Comparison of ENCODE assay signal across 1 cellular context in the genomic region with DNA sequence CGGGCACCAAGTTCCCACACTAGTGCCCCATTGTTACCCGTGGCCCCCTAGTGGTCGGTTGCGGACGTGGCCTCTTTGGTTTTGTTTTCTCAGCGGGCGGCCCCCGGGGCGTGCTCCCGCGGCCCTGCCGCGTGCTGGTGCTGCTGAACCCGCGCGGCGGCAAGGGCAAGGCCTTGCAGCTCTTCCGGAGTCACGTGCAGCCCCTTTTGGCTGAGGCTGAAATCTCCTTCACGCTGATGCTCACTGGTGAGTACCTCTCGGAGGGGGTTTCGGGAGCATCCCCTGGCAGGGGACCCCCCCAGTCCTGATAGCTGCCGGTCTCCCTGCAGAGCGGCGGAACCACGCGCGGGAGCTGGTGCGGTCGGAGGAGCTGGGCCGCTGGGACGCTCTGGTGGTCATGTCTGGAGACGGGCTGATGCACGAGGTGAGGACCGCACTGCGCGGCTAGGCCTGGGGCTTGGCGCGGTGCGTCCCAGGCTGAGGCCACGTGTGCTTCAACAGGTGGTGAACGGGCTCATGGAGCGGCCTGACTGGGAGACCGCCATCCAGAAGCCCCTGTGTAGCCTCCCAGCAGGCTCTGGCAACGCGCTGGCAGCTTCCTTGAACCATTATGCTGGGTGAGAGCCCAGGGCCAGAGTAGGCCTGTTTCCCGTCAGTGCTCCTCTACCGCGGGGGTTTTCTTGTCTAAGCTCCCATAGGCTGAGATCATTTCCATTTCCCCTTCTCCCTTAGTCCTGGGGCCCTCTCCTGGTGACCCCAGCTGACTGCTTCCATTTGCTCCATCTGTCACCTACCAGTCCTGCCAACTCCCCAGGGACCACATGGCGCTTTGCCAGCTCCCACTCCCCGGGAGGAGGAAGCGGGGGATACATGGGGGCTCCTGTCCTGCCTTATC.
TF ChIP-seq lines count a peak whose summit lies in the region.

No MANE protein-coding gene starts in this region.

TF ChIP-seq in HepG2, 621 proteins besides CTCF, POLR2A, EP300 and RAD21 (continued from another document and continues in another):
- TF ChIP-seq ZNF546 (CRISPR knock-in tag; conservative IDR thresholded peaks at IDR 0.05) (peak; percentile 97; the same call in 1 of the 2 replicates), ZNF446 (CRISPR knock-in tag; IDR thresholded peaks at IDR 0.05) (peak; percentile 96), CHD2 (IDR thresholded peaks at IDR 0.05; ENCODE audit: low read depth, low read length) (no peak), ZNF549 (CRISPR knock-in tag; IDR thresholded peaks at IDR 0.05) (peak; percentile 89; the same call in 1 of the 2 replicates), DPF2 (CRISPR knock-in tag; IDR thresholded peaks at IDR 0.05; ENCODE audit: borderline replicate concordance, low read depth) (no peak), ZNF552 (CRISPR knock-in tag; IDR thresholded peaks at IDR 0.05; ENCODE audit: borderline replicate concordance) (peak; percentile 97), ZNF607 (CRISPR knock-in tag; IDR thresholded peaks at IDR 0.05; ENCODE audit: borderline replicate concordance) (peak; percentile 100), HMG20B (CRISPR knock-in tag; conservative IDR thresholded peaks at IDR 0.05) (peak; percentile 58; the same call in 1 of the 2 replicates), SPEN (CRISPR knock-in tag; IDR thresholded peaks at IDR 0.05; ENCODE audit: low read depth) (peak; percentile 82), PPARG (CRISPR knock-in tag; conservative IDR thresholded peaks at IDR 0.05) (peak; percentile 79), NR2C2 (CRISPR knock-in tag; IDR thresholded peaks at IDR 0.05; ENCODE audit: borderline replicate concordance) (peak; percentile 79), ZNF790 (CRISPR knock-in tag; IDR thresholded peaks at IDR 0.05; ENCODE audit: borderline replicate concordance) (peak; percentile 99; the same call in 1 of the 2 replicates), SOX6 (IDR thresholded peaks at IDR 0.05) (no peak), SOX6 (CRISPR knock-in tag; IDR thresholded peaks at IDR 0.05) (peak; percentile 79), PHF5A (CRISPR knock-in tag; IDR thresholded peaks at IDR 0.05; ENCODE audit: low read depth, unreplicated experiment) (peak; percentile 34), CREB1 (IDR thresholded peaks at IDR 0.05) (no peak), CREB1 (CRISPR knock-in tag; IDR thresholded peaks at IDR 0.05) (no peak), HMG20A (CRISPR knock-in tag; IDR thresholded peaks at IDR 0.05; ENCODE audit: borderline replicate concordance) (peak; percentile 20; the same call in 1 of the 2 replicates), ZNF7 (CRISPR knock-in tag; IDR thresholded peaks at IDR 0.05) (peak; percentile 14; the same call in 1 of the 2 replicates), ZSCAN30 (CRISPR knock-in tag; IDR thresholded peaks at IDR 0.05) (peak; percentile 94; the same call in 1 of the 2 replicates), NR3C1 (CRISPR knock-in tag; IDR thresholded peaks at IDR 0.05) (no peak), ADNP (CRISPR knock-in tag; IDR thresholded peaks at IDR 0.05) (peak; percentile 67), SETDB1 (CRISPR knock-in tag; IDR thresholded peaks at IDR 0.05; ENCODE audit: borderline replicate concordance) (peak; percentile 90; the same call in 1 of the 2 replicates), ZNF33B (CRISPR knock-in tag; IDR thresholded peaks at IDR 0.05) (peak; percentile 100), RAD51 (IDR thresholded peaks at IDR 0.05; ENCODE audit: borderline replicate concordance) (no peak), HNRNPUL1 (IDR thresholded peaks at IDR 0.05; ENCODE audit: low read depth, low read length) (no peak), PRPF4 (IDR thresholded peaks at IDR 0.05; ENCODE audit: low read depth, low read length, poor library complexity, severe bottlenecking) (no peak), SOX5 (CRISPR knock-in tag; IDR thresholded peaks at IDR 0.05; ENCODE audit: borderline replicate concordance) (peak; percentile 86), TCF7 (IDR thresholded peaks at IDR 0.05; ENCODE audit: low read depth) (no peak), ARNT2 (CRISPR knock-in tag; IDR thresholded peaks at IDR 0.05; ENCODE audit: low read depth) (peak; percentile 99), SIN3A (IDR thresholded peaks at IDR 0.05; ENCODE audit: borderline replicate concordance, low read depth, low read length) (peak; percentile 68; the same call in 1 of the 2 replicates), CCDC6 (CRISPR knock-in tag; IDR thresholded peaks at IDR 0.05) (peak; percentile 99), CAMTA2 (CRISPR knock-in tag; IDR thresholded peaks at IDR 0.05; ENCODE audit: borderline replicate concordance) (no peak), KLF6 (CRISPR knock-in tag; IDR thresholded peaks at IDR 0.05) (peak; percentile 99), ZNF24 (IDR thresholded peaks at IDR 0.05) (peak; percentile 29; the same call in 1 of the 2 replicates), ZNF224 (CRISPR knock-in tag; IDR thresholded peaks at IDR 0.05) (peak; percentile 99), NONO (IDR thresholded peaks at IDR 0.05) (no peak), NONO (CRISPR knock-in tag; conservative IDR thresholded peaks at IDR 0.05) (peak; percentile 72)
- TF ChIP-seq, protein P1, sequence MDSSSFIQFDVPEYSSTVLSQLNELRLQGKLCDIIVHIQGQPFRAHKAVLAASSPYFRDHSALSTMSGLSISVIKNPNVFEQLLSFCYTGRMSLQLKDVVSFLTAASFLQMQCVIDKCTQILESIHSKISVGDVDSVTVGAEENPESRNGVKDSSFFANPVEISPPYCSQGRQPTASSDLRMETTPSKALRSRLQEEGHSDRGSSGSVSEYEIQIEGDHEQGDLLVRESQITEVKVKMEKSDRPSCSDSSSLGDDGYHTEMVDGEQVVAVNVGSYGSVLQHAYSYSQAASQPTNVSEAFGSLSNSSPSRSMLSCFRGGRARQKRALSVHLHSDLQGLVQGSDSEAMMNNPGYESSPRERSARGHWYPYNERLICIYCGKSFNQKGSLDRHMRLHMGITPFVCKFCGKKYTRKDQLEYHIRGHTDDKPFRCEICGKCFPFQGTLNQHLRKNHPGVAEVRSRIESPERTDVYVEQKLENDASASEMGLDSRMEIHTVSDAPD (CRISPR knock-in tag; IDR thresholded peaks at IDR 0.05), result peak; percentile 90
- TF ChIP-seq, protein P2, sequence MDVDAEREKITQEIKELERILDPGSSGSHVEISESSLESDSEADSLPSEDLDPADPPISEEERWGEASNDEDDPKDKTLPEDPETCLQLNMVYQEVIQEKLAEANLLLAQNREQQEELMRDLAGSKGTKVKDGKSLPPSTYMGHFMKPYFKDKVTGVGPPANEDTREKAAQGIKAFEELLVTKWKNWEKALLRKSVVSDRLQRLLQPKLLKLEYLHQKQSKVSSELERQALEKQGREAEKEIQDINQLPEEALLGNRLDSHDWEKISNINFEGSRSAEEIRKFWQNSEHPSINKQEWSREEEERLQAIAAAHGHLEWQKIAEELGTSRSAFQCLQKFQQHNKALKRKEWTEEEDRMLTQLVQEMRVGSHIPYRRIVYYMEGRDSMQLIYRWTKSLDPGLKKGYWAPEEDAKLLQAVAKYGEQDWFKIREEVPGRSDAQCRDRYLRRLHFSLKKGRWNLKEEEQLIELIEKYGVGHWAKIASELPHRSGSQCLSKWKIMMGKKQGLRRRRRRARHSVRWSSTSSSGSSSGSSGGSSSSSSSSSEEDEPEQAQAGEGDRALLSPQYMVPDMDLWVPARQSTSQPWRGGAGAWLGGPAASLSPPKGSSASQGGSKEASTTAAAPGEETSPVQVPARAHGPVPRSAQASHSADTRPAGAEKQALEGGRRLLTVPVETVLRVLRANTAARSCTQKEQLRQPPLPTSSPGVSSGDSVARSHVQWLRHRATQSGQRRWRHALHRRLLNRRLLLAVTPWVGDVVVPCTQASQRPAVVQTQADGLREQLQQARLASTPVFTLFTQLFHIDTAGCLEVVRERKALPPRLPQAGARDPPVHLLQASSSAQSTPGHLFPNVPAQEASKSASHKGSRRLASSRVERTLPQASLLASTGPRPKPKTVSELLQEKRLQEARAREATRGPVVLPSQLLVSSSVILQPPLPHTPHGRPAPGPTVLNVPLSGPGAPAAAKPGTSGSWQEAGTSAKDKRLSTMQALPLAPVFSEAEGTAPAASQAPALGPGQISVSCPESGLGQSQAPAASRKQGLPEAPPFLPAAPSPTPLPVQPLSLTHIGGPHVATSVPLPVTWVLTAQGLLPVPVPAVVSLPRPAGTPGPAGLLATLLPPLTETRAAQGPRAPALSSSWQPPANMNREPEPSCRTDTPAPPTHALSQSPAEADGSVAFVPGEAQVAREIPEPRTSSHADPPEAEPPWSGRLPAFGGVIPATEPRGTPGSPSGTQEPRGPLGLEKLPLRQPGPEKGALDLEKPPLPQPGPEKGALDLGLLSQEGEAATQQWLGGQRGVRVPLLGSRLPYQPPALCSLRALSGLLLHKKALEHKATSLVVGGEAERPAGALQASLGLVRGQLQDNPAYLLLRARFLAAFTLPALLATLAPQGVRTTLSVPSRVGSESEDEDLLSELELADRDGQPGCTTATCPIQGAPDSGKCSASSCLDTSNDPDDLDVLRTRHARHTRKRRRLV (CRISPR knock-in tag; IDR thresholded peaks at IDR 0.05), result peak; percentile 67; the same call in 1 of the 2 replicates
- TF ChIP-seq, protein P3, sequence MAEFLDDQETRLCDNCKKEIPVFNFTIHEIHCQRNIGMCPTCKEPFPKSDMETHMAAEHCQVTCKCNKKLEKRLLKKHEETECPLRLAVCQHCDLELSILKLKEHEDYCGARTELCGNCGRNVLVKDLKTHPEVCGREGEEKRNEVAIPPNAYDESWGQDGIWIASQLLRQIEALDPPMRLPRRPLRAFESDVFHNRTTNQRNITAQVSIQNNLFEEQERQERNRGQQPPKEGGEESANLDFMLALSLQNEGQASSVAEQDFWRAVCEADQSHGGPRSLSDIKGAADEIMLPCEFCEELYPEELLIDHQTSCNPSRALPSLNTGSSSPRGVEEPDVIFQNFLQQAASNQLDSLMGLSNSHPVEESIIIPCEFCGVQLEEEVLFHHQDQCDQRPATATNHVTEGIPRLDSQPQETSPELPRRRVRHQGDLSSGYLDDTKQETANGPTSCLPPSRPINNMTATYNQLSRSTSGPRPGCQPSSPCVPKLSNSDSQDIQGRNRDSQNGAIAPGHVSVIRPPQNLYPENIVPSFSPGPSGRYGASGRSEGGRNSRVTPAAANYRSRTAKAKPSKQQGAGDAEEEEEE (CRISPR knock-in tag; IDR thresholded peaks at IDR 0.05; ENCODE audit: borderline replicate concordance), result no peak
- TF ChIP-seq, protein P4, sequence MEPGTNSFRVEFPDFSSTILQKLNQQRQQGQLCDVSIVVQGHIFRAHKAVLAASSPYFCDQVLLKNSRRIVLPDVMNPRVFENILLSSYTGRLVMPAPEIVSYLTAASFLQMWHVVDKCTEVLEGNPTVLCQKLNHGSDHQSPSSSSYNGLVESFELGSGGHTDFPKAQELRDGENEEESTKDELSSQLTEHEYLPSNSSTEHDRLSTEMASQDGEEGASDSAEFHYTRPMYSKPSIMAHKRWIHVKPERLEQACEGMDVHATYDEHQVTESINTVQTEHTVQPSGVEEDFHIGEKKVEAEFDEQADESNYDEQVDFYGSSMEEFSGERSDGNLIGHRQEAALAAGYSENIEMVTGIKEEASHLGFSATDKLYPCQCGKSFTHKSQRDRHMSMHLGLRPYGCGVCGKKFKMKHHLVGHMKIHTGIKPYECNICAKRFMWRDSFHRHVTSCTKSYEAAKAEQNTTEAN (CRISPR knock-in tag; conservative IDR thresholded peaks at IDR 0.05), result peak; percentile 98
- TF ChIP-seq, protein P5, sequence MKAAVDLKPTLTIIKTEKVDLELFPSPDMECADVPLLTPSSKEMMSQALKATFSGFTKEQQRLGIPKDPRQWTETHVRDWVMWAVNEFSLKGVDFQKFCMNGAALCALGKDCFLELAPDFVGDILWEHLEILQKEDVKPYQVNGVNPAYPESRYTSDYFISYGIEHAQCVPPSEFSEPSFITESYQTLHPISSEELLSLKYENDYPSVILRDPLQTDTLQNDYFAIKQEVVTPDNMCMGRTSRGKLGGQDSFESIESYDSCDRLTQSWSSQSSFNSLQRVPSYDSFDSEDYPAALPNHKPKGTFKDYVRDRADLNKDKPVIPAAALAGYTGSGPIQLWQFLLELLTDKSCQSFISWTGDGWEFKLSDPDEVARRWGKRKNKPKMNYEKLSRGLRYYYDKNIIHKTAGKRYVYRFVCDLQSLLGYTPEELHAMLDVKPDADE (CRISPR knock-in tag; IDR thresholded peaks at IDR 0.05), result peak; percentile 98
- TF ChIP-seq, protein P6, sequence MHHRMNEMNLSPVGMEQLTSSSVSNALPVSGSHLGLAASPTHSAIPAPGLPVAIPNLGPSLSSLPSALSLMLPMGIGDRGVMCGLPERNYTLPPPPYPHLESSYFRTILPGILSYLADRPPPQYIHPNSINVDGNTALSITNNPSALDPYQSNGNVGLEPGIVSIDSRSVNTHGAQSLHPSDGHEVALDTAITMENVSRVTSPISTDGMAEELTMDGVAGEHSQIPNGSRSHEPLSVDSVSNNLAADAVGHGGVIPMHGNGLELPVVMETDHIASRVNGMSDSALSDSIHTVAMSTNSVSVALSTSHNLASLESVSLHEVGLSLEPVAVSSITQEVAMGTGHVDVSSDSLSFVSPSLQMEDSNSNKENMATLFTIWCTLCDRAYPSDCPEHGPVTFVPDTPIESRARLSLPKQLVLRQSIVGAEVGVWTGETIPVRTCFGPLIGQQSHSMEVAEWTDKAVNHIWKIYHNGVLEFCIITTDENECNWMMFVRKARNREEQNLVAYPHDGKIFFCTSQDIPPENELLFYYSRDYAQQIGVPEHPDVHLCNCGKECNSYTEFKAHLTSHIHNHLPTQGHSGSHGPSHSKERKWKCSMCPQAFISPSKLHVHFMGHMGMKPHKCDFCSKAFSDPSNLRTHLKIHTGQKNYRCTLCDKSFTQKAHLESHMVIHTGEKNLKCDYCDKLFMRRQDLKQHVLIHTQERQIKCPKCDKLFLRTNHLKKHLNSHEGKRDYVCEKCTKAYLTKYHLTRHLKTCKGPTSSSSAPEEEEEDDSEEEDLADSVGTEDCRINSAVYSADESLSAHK (CRISPR knock-in tag; IDR thresholded peaks at IDR 0.05; ENCODE audit: borderline replicate concordance), result 0 out of 2 replicates have a peak, but pooled peaks have one; percentile 57
- TF ChIP-seq, protein P7, sequence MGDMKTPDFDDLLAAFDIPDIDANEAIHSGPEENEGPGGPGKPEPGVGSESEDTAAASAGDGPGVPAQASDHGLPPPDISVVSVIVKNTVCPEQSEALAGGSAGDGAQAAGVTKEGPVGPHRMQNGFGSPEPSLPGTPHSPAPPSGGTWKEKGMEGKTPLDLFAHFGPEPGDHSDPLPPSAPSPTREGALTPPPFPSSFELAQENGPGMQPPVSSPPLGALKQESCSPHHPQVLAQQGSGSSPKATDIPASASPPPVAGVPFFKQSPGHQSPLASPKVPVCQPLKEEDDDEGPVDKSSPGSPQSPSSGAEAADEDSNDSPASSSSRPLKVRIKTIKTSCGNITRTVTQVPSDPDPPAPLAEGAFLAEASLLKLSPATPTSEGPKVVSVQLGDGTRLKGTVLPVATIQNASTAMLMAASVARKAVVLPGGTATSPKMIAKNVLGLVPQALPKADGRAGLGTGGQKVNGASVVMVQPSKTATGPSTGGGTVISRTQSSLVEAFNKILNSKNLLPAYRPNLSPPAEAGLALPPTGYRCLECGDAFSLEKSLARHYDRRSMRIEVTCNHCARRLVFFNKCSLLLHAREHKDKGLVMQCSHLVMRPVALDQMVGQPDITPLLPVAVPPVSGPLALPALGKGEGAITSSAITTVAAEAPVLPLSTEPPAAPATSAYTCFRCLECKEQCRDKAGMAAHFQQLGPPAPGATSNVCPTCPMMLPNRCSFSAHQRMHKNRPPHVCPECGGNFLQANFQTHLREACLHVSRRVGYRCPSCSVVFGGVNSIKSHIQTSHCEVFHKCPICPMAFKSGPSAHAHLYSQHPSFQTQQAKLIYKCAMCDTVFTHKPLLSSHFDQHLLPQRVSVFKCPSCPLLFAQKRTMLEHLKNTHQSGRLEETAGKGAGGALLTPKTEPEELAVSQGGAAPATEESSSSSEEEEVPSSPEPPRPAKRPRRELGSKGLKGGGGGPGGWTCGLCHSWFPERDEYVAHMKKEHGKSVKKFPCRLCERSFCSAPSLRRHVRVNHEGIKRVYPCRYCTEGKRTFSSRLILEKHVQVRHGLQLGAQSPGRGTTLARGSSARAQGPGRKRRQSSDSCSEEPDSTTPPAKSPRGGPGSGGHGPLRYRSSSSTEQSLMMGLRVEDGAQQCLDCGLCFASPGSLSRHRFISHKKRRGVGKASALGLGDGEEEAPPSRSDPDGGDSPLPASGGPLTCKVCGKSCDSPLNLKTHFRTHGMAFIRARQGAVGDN (CRISPR knock-in tag; IDR thresholded peaks at IDR 0.05), result peak; percentile 99
